In the genomic region with DNA sequence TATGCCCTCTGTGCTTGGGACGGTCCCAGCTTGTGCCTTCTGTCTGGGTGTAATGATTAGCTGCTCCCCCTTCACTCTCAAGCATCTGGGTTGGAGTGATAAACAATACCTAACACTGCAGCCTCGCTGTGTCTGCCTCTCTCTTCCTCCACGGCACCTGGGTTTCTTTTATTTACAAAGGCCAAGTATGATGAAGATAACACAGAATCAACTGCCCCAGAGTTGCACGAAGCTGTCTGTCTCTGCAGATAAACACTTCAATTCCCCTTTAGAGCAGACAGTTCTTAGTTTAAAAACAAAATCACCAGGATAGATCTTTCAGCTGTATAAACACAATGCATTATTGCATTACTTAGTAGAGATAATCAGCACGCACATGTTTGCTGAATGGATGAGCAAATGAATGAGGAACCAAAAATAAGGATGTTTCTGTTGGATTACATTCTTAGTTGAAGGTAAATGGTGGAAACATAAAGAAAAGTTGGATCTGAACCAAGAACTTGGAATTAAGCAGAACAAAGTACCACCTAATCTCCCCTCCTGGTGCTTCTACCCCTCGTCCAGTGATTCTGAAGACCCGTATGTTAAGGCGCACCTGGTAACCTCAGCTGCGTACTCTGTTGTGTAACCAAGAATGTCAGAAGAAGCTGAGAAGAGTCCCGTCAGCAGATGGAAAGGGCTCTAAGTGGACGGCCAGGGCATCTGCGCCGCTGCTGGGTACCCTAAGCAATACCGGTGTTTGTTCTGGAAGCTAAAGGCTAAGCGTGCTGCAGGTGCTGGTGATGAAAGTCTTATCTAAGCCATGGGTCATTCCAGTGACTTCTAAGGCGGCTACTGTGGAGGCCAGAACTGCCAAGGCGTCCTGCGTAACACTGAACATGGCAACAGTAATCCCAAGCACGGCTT, we compare ENCODE assay signal across 1 cellular context.
TF ChIP-seq lines count a peak whose summit lies in the region.

No MANE protein-coding gene starts in this region.

TF ChIP-seq in K562, 482 proteins besides CTCF, POLR2A, EP300 and RAD21 (continued from another document and continues in another):
- peak; percentile 95 for TF ChIP-seq HDAC2 (IDR thresholded peaks at IDR 0.05)
- no peak for TF ChIP-seq RHOXF2B (CRISPR knock-in tag; conservative IDR thresholded peaks at IDR 0.05)
- TF ChIP-seq, protein P1, sequence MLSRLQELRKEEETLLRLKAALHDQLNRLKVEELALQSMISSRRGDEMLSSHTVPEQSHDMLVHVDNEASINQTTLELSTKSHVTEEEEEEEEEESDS (CRISPR knock-in tag; IDR thresholded peaks at IDR 0.05), result no peak
- no peak for TF ChIP-seq POLR2B (IDR thresholded peaks at IDR 0.05; ENCODE audit: low read depth, partially characterized antibody)
- no peak for TF ChIP-seq NR1H2 (CRISPR knock-in tag; IDR thresholded peaks at IDR 0.05)
- TF ChIP-seq ETV5 (CRISPR knock-in tag; IDR thresholded peaks at IDR 0.05; ENCODE audit: low read depth), result peak; percentile 74; the same call in 1 of the 2 replicates
- peak; percentile 100 for TF ChIP-seq FOXM1 (IDR thresholded peaks at IDR 0.05; ENCODE audit: low read depth)
- no peak for TF ChIP-seq FOXM1 (CRISPR knock-in tag; IDR thresholded peaks at IDR 0.05; ENCODE audit: low read depth)
- TF ChIP-seq CTBP1 (IDR thresholded peaks at IDR 0.05; ENCODE audit: borderline replicate concordance), result peak; percentile 99
- peak; percentile 93 for TF ChIP-seq MECOM (CRISPR knock-in tag; IDR thresholded peaks at IDR 0.05)
- TF ChIP-seq SMARCA5 (IDR thresholded peaks at IDR 0.05), result no peak
- peak; percentile 87 for TF ChIP-seq ELK3 (CRISPR knock-in tag; IDR thresholded peaks at IDR 0.05)
- TF ChIP-seq, protein P2, sequence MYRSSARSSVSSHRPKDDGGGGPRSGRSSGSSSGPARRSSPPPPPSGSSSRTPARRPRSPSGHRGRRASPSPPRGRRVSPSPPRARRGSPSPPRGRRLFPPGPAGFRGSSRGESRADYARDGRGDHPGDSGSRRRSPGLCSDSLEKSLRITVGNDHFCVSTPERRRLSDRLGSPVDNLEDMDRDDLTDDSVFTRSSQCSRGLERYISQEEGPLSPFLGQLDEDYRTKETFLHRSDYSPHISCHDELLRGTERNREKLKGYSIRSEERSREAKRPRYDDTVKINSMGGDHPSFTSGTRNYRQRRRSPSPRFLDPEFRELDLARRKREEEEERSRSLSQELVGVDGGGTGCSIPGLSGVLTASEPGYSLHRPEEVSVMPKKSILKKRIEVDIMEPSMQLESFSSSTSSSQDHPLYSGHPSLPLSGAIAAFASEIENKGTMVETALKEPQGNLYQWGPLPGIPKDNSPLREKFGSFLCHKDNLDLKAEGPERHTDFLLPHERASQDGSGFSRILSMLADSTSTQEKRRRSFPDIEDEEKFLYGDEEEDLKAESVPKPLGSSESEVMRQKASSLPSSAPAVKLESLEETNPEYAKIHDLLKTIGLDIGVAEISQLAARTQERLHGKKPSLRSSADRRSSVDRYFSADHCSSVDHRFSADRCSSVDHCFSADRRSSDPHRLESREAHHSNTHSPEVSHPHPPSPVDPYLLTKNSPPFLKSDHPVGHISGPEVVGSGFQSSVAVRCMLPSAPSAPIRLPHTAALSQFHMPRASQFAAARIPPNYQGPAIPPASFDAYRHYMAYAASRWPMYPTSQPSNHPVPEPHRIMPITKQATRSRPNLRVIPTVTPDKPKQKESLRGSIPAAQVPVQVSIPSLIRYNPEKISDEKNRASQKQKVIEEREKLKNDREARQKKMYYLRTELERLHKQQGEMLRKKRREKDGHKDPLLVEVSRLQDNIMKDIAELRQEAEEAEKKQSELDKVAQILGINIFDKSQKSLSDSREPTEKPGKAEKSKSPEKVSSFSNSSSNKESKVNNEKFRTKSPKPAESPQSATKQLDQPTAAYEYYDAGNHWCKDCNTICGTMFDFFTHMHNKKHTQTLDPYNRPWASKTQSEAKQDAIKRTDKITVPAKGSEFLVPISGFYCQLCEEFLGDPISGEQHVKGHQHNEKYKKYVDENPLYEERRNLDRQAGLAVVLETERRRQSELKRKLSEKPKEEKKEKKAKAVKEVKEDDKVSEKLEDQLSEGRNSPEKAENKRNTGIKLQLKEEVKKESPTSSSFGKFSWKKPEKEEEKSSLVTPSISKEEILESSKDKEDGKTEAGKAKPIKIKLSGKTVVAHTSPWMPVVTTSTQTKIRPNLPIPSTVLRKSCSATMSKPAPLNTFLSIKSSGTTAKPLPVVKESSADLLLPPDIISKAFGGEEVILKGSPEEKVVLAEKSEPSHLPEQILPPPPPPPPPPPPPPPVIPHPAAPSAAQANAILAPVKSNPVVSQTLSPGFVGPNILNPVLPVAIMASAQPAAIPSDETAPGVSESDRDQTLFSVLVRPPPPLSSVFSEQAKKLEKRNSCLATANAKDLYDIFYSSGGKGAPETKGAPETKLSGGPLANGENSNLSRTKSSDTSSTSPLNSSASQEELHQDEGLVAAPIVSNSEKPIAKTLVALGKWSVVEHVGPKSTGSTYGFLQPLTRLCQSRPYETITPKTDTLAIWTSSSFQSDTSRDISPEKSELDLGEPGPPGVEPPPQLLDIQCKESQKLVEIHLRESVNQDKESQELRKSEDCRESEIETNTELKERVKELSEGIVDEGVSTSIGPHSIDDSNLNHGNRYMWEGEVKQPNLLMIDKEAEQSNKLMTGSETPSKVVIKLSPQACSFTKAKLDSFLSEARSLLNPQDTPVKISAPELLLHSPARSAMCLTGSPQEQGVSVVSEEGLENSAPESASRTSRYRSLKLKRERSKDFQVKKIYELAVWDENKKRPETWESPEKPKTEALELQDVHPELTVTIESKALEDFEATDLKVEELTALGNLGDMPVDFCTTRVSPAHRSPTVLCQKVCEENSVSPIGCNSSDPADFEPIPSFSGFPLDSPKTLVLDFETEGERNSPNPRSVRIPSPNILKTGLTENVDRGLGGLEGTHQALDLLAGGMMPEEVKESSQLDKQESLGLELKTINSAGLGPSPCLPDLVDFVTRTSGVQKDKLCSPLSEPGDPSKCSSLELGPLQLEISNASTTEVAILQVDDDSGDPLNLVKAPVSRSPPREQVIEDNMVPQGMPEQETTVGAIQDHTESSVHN (IDR thresholded peaks at IDR 0.05; ENCODE audit: borderline replicate concordance in 1 of 2, low read depth in 1 of 2), result peak; percentile 96 to 98
- peak; percentile 85 for TF ChIP-seq DACH1 (IDR thresholded peaks at IDR 0.05; ENCODE audit: partially characterized antibody)
- TF ChIP-seq, protein P3, sequence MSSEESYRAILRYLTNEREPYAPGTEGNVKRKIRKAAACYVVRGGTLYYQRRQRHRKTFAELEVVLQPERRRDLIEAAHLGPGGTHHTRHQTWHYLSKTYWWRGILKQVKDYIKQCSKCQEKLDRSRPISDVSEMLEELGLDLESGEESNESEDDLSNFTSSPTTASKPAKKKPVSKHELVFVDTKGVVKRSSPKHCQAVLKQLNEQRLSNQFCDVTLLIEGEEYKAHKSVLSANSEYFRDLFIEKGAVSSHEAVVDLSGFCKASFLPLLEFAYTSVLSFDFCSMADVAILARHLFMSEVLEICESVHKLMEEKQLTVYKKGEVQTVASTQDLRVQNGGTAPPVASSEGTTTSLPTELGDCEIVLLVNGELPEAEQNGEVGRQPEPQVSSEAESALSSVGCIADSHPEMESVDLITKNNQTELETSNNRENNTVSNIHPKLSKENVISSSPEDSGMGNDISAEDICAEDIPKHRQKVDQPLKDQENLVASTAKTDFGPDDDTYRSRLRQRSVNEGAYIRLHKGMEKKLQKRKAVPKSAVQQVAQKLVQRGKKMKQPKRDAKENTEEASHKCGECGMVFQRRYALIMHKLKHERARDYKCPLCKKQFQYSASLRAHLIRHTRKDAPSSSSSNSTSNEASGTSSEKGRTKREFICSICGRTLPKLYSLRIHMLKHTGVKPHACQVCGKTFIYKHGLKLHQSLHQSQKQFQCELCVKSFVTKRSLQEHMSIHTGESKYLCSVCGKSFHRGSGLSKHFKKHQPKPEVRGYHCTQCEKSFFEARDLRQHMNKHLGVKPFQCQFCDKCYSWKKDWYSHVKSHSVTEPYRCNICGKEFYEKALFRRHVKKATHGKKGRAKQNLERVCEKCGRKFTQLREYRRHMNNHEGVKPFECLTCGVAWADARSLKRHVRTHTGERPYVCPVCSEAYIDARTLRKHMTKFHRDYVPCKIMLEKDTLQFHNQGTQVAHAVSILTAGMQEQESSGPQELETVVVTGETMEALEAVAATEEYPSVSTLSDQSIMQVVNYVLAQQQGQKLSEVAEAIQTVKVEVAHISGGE (CRISPR knock-in tag; IDR thresholded peaks at IDR 0.05), result peak in 1 of 3 experiments; percentile 91; a peak in 2 of 6 replicates
- TF ChIP-seq, protein P4, sequence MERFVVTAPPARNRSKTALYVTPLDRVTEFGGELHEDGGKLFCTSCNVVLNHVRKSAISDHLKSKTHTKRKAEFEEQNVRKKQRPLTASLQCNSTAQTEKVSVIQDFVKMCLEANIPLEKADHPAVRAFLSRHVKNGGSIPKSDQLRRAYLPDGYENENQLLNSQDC (CRISPR knock-in tag; IDR thresholded peaks at IDR 0.05), result peak; percentile 80; the same call in 1 of the 2 replicates
- 0 out of 2 replicates have a peak, but pooled peaks have one; percentile 64 for TF ChIP-seq ZNF785 (CRISPR knock-in tag; IDR thresholded peaks at IDR 0.05)
- TF ChIP-seq HES1 (IDR thresholded peaks at IDR 0.05; ENCODE audit: low read depth), result peak; percentile 100
- no peak for TF ChIP-seq SRSF1 (IDR thresholded peaks at IDR 0.05; ENCODE audit: low read depth, low read length)
- TF ChIP-seq, protein P5, sequence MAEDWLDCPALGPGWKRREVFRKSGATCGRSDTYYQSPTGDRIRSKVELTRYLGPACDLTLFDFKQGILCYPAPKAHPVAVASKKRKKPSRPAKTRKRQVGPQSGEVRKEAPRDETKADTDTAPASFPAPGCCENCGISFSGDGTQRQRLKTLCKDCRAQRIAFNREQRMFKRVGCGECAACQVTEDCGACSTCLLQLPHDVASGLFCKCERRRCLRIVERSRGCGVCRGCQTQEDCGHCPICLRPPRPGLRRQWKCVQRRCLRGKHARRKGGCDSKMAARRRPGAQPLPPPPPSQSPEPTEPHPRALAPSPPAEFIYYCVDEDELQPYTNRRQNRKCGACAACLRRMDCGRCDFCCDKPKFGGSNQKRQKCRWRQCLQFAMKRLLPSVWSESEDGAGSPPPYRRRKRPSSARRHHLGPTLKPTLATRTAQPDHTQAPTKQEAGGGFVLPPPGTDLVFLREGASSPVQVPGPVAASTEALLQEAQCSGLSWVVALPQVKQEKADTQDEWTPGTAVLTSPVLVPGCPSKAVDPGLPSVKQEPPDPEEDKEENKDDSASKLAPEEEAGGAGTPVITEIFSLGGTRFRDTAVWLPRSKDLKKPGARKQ (CRISPR knock-in tag; IDR thresholded peaks at IDR 0.05), result no peak
- peak; percentile 99 for TF ChIP-seq DPF2 (IDR thresholded peaks at IDR 0.05)
- TF ChIP-seq FOXJ2 (tag; IDR thresholded peaks at IDR 0.05), result peak; percentile 98
- no peak for TF ChIP-seq COPS2 (conservative IDR thresholded peaks at IDR 0.05)
- TF ChIP-seq EWSR1 (IDR thresholded peaks at IDR 0.05; ENCODE audit: borderline replicate concordance, low read depth, partially characterized antibody), result no peak
- TF ChIP-seq MXD1 (CRISPR knock-in tag; IDR thresholded peaks at IDR 0.05; ENCODE audit: borderline replicate concordance, poor library complexity, severe bottlenecking), result no peak
- no peak for TF ChIP-seq KDM2B (CRISPR knock-in tag; IDR thresholded peaks at IDR 0.05)
- TF ChIP-seq ZNF146 (CRISPR knock-in tag; IDR thresholded peaks at IDR 0.05; ENCODE audit: unreplicated experiment), result no peak
- peak; percentile 28 to 81; a peak in 2 of 4 replicates for TF ChIP-seq RCOR1 (IDR thresholded peaks at IDR 0.05; ENCODE audit: borderline replicate concordance in 1 of 2, low read depth in 2 of 2, low read length in 2 of 2)
- peak; percentile 91; the same call in 1 of the 2 replicates for TF ChIP-seq FOXP1 (CRISPR knock-in tag; IDR thresholded peaks at IDR 0.05)
- no peak for TF ChIP-seq PURB (CRISPR knock-in tag; IDR thresholded peaks at IDR 0.05; ENCODE audit: low read depth)
- TF ChIP-seq, protein P6, sequence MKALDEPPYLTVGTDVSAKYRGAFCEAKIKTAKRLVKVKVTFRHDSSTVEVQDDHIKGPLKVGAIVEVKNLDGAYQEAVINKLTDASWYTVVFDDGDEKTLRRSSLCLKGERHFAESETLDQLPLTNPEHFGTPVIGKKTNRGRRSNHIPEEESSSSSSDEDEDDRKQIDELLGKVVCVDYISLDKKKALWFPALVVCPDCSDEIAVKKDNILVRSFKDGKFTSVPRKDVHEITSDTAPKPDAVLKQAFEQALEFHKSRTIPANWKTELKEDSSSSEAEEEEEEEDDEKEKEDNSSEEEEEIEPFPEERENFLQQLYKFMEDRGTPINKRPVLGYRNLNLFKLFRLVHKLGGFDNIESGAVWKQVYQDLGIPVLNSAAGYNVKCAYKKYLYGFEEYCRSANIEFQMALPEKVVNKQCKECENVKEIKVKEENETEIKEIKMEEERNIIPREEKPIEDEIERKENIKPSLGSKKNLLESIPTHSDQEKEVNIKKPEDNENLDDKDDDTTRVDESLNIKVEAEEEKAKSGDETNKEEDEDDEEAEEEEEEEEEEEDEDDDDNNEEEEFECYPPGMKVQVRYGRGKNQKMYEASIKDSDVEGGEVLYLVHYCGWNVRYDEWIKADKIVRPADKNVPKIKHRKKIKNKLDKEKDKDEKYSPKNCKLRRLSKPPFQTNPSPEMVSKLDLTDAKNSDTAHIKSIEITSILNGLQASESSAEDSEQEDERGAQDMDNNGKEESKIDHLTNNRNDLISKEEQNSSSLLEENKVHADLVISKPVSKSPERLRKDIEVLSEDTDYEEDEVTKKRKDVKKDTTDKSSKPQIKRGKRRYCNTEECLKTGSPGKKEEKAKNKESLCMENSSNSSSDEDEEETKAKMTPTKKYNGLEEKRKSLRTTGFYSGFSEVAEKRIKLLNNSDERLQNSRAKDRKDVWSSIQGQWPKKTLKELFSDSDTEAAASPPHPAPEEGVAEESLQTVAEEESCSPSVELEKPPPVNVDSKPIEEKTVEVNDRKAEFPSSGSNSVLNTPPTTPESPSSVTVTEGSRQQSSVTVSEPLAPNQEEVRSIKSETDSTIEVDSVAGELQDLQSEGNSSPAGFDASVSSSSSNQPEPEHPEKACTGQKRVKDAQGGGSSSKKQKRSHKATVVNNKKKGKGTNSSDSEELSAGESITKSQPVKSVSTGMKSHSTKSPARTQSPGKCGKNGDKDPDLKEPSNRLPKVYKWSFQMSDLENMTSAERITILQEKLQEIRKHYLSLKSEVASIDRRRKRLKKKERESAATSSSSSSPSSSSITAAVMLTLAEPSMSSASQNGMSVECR (CRISPR knock-in tag; IDR thresholded peaks at IDR 0.05), result no peak
- TF ChIP-seq ZNF165 (CRISPR knock-in tag; IDR thresholded peaks at IDR 0.05; ENCODE audit: borderline replicate concordance), result no peak
- TF ChIP-seq YBX1 (IDR thresholded peaks at IDR 0.05), result no peak
- no peak for TF ChIP-seq ZNF3 (CRISPR knock-in tag; IDR thresholded peaks at IDR 0.05)
